In genomic region chr4:16450724-16451123, GRCh38 we compare ENCODE assay signal across 2 cellular contexts.
TF ChIP-seq lines count a peak whose summit lies in the region.

No MANE protein-coding gene starts in this region.

TF ChIP-seq in liver, 16 proteins besides CTCF, POLR2A, EP300 and RAD21 (continued from another document):
- TF ChIP-seq RXRA (IDR thresholded peaks at IDR 0.05) (no peak), JUND (IDR thresholded peaks at IDR 0.05) (no peak), SP1 (IDR thresholded peaks at IDR 0.05) (no peak), MAX (IDR thresholded peaks at IDR 0.05) (no peak), TAF1 (conservative IDR thresholded peaks at IDR 0.05) (no peak), REST (IDR thresholded peaks at IDR 0.05) (no peak), HNF4G (IDR thresholded peaks at IDR 0.05) (no peak), EGR1 (IDR thresholded peaks at IDR 0.05; ENCODE audit: low read depth in 2 of 2) (no peak)

TF ChIP-seq in HepG2, 621 proteins besides CTCF, POLR2A, EP300 and RAD21:
- TF ChIP-seq ZNF775 (CRISPR knock-in tag; IDR thresholded peaks at IDR 0.05; ENCODE audit: borderline replicate concordance) (no peak), ZMYM4 (CRISPR knock-in tag; IDR thresholded peaks at IDR 0.05) (no peak), ZNF576 (CRISPR knock-in tag; IDR thresholded peaks at IDR 0.05) (no peak), SETDB1 (CRISPR knock-in tag; IDR thresholded peaks at IDR 0.05; ENCODE audit: borderline replicate concordance) (no peak), ZNF124 (CRISPR knock-in tag; IDR thresholded peaks at IDR 0.05) (no peak), ZNF253 (CRISPR knock-in tag; IDR thresholded peaks at IDR 0.05; ENCODE audit: borderline replicate concordance) (no peak), SATB2 (CRISPR knock-in tag; IDR thresholded peaks at IDR 0.05) (no peak), ZNF619 (CRISPR knock-in tag; IDR thresholded peaks at IDR 0.05) (no peak)
